In genomic region chr11:3046190-3046589, GRCh38 we compare ENCODE assay signal across 1 cellular context.
TF ChIP-seq lines count a peak whose summit lies in the region.

No MANE protein-coding gene starts in this region.

TF ChIP-seq in HepG2, 621 proteins besides CTCF, POLR2A, EP300 and RAD21:
- TF ChIP-seq ZMYM3 (CRISPR knock-in tag; IDR thresholded peaks at IDR 0.05) = no peak
- TF ChIP-seq ZBTB38 (CRISPR knock-in tag; IDR thresholded peaks at IDR 0.05) = no peak
- TF ChIP-seq ARNT2 (CRISPR knock-in tag; IDR thresholded peaks at IDR 0.05; ENCODE audit: low read depth) = no peak
- TF ChIP-seq ZNF30 (CRISPR knock-in tag; IDR thresholded peaks at IDR 0.05) = no peak
- no peak for TF ChIP-seq CERS6 (CRISPR knock-in tag; IDR thresholded peaks at IDR 0.05)
- TF ChIP-seq ZNF597 (CRISPR knock-in tag; IDR thresholded peaks at IDR 0.05) = no peak
- no peak for TF ChIP-seq TFAP4 (IDR thresholded peaks at IDR 0.05; ENCODE audit: borderline replicate concordance, low read depth)
- no peak for TF ChIP-seq ZNF605 (CRISPR knock-in tag; IDR thresholded peaks at IDR 0.05)
- no peak for TF ChIP-seq DR1 (CRISPR knock-in tag; IDR thresholded peaks at IDR 0.05)
- TF ChIP-seq HNRNPL (IDR thresholded peaks at IDR 0.05; ENCODE audit: low read depth, low read length) = no peak
- no peak for TF ChIP-seq NFE2 (CRISPR knock-in tag; IDR thresholded peaks at IDR 0.05)
- no peak for TF ChIP-seq HNF4G (IDR thresholded peaks at IDR 0.05; ENCODE audit: borderline replicate concordance, low read depth, low read length)
- TF ChIP-seq HNF4G (CRISPR knock-in tag; IDR thresholded peaks at IDR 0.05; ENCODE audit: borderline replicate concordance, low read depth) = no peak
- no peak for TF ChIP-seq ZNF503 (CRISPR knock-in tag; IDR thresholded peaks at IDR 0.05)
- no peak for TF ChIP-seq PRPF4 (IDR thresholded peaks at IDR 0.05; ENCODE audit: low read depth, low read length, poor library complexity, severe bottlenecking)
- TF ChIP-seq PRDM10 (CRISPR knock-in tag; IDR thresholded peaks at IDR 0.05; ENCODE audit: low read depth) = no peak
- TF ChIP-seq ARHGAP35 (CRISPR knock-in tag; IDR thresholded peaks at IDR 0.05; ENCODE audit: borderline replicate concordance) = no peak
